ENCODE assay signal across 8 cellular contexts in the genomic region with DNA sequence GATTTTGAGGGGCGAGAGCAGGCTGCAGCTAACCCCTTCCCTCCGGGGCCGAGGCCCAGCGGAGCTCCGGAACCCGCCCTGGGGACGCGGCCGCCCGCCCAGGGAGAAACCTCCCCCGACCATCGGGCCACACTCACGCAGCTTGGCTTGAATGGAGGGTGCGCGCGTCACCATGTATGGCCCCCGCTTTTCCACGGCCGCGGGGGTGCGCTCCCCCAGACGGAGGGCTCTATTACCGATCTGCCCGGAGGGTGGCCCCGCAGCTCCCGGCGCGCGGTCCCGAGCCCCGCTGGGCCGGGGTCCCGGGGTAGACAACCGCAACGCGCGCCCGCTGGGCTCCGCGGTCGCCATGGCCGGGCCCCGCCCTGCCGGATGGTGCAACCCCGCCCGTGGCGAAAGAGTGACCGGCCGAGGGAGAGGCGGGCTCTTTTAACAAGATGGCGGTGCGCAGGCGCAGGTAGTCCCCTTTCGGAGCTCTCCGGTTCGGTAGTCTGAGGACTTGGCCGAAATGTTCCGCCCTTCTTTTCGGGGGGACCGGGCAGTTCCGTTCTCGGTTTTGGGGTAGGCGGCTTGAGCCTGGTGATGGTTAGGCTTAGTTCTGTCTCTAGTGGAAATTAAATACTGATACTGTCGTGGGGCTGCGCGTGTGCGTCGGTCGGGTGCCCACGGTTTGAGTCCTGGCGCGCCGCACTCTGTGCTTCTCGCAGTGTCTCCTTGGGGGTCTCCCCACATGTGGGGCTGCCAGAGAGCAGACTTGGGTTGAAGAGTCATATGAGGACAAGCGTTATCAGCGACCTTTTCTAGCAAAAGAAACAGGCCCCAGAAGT. TPM values are rescaled to one million over a fixed set of nuclear protein-coding genes. Genes with fewer than 3 reads are reported as not detected.
DNase-seq lines count a peak whose midpoint lies in the region; ATAC-seq and TF ChIP-seq lines count a peak whose summit lies in the region.

Gene FAM219B, minus strand, starts transcription at position 402 of the 827 bp plus-strand sequence. Its CDS starts 51 bp downstream, at position 351.

- peaks cover 37% of the 10 kb centered on the region for H3K4me1 Mint-ChIP-seq in activated naive CD8-positive, alpha-beta T cell treated with anti-CD3 and anti-CD28 coated beads, Interleukin-2, amount 50 U/mL, for 24 hours

- peak; percentile 81 for ATAC-seq in activated naive CD8-positive, alpha-beta T cell treated with anti-CD3 and anti-CD28 coated beads, Interleukin-2, amount 50 U/mL, for 24 hours
- ATAC-seq in Right ventricle myocardium superior (ENCODE audit: poor library complexity) = peak; percentile 96

- H3K4me1 ChIP-seq in parathyroid adenoma = peaks cover 5% of the 10 kb centered on the region
- peaks cover 5 to 30% (median 20%) of the 10 kb centered on the region in 4 donors for H3K4me1 ChIP-seq in tibial artery

- H3K79me2 ChIP-seq in parathyroid adenoma = no peaks in the 10 kb centered on the region

- intact Hi-C loops in Right ventricle myocardium superior (cut with DNase I) = no loop called here
- intact Hi-C loops in tibial artery (cut with DNase I; ENCODE audit: low total_unique reads) = loop anchor here (5.0 kb wide), 1 partner anchor 124 kb away; the partner anchor contains the start of gene CSK

- H3K4me3 Mint-ChIP-seq in activated naive CD8-positive, alpha-beta T cell treated with anti-CD3 and anti-CD28 coated beads, Interleukin-2, amount 50 U/mL, for 24 hours = peak within 1 kb of the TSS; percentile 94

- H3K9ac ChIP-seq in parathyroid adenoma = peak within 1 kb of the TSS; percentile 67

- peak; percentile 84 for DNase-seq in GM06990 (ENCODE audit: extremely low read depth, insufficient read length)
- DNase-seq in HFF-Myc (ENCODE audit: extremely low read depth, low read depth) = peak; percentile 48
- peak; percentile 69 for DNase-seq in NCI-H1092 treated with DMSO at 0.1 percent for 48 hours (lab: John Stamatoyannopoulos, UW)
- peak; percentile 84 for DNase-seq in SW480 (ENCODE audit: low spot score)
- peak; percentile 86 for DNase-seq in activated naive CD8-positive, alpha-beta T cell treated with anti-CD3 and anti-CD28 coated beads, Interleukin-2, amount 50 U/mL, for 24 hours
- peak; percentile 97 for DNase-seq in Right ventricle myocardium superior
- DNase-seq in tibial artery = peak; percentile 93 to 96

- peak within 1 kb of the TSS; percentile 97 for H2AFZ ChIP-seq in parathyroid adenoma

- H3K4me2 ChIP-seq in parathyroid adenoma (ENCODE audit: low read length) = peak within 1 kb of the TSS; percentile 93

- no peaks in the 10 kb centered on the region for H3K9me3 Mint-ChIP-seq in activated naive CD8-positive, alpha-beta T cell treated with anti-CD3 and anti-CD28 coated beads, Interleukin-2, amount 50 U/mL, for 24 hours

- H3K9me3 ChIP-seq in parathyroid adenoma (ENCODE audit: control insufficient read depth, low read length) (no peaks in the 10 kb centered on the region), tibial artery (no peaks in the 10 kb centered on the region)

- H3K27me3 ChIP-seq in GM06990 (replicated peaks; ENCODE audit: control insufficient read depth, insufficient read depth, low read length) (no peaks in the 10 kb centered on the region), parathyroid adenoma (ENCODE audit: control insufficient read depth, insufficient read depth, low read length) (no peaks in the 10 kb centered on the region), tibial artery (no peaks in the 10 kb centered on the region)

- H3K4me3 ChIP-seq in GM06990 (replicated peaks; ENCODE audit: low read depth, low read length) = peak within 1 kb of the TSS; percentile 92
- H3K4me3 ChIP-seq in HFF-Myc (replicated peaks; ENCODE audit: low read depth, low read length) = peak within 1 kb of the TSS; percentile 84
- H3K4me3 ChIP-seq in parathyroid adenoma (ENCODE audit: low read depth, low read length) = peak within 1 kb of the TSS; percentile 74
- peak within 1 kb of the TSS; percentile 92 to 94 for H3K4me3 ChIP-seq in tibial artery

- H3K36me3 Mint-ChIP-seq in activated naive CD8-positive, alpha-beta T cell treated with anti-CD3 and anti-CD28 coated beads, Interleukin-2, amount 50 U/mL, for 24 hours (ENCODE audit: low read depth) = peaks cover 31% of the 10 kb centered on the region

- H3K36me3 ChIP-seq in GM06990 (ENCODE audit: control insufficient read depth, insufficient read depth, low read length) (peaks cover 11% of the 10 kb centered on the region), parathyroid adenoma (ENCODE audit: control insufficient read depth, insufficient read depth, low read length) (no peaks in the 10 kb centered on the region), tibial artery (peaks cover 18 to 37% (median 33%) of the 10 kb centered on the region in 3 donors)

- peak within 1 kb of the TSS; percentile 94 for H3K27ac Mint-ChIP-seq in activated naive CD8-positive, alpha-beta T cell treated with anti-CD3 and anti-CD28 coated beads, Interleukin-2, amount 50 U/mL, for 24 hours

- TF ChIP-seq CTCF in GM06990 (IDR thresholded peaks at IDR 0.05; ENCODE audit: insufficient read depth, low read length, poor library complexity, severe bottlenecking) (no peak), HFF-Myc (IDR thresholded peaks at IDR 0.05; ENCODE audit: low read depth, low read length, missing control alignments) (no peak), parathyroid adenoma (IDR thresholded peaks at IDR 0.05) (no peak), tibial artery (IDR thresholded peaks at IDR 0.05) (no peak)

- H3K27me3 Mint-ChIP-seq in activated naive CD8-positive, alpha-beta T cell treated with anti-CD3 and anti-CD28 coated beads, Interleukin-2, amount 50 U/mL, for 24 hours = no peaks in the 10 kb centered on the region

- peak within 1 kb of the TSS; percentile 90 for H3K27ac ChIP-seq in parathyroid adenoma
- peak within 1 kb of the TSS; percentile 95 to 97 for H3K27ac ChIP-seq in tibial artery

RNA-seq across cellular contexts. Expression of gene FAM219B, which starts in this region (rescaled TPM):
- 115 TPM for total RNA-seq in Right ventricle myocardium superior

Comparison
In these comparisons a context has a peak if more than half of its experiments do, and no peak if none do; other contexts are left out.
1. Peak in every context shown above with its lines: DNase-seq, ATAC-seq, H3K4me3 ChIP-seq and H3K27ac ChIP-seq.